30 cellular contexts compared by ENCODE assay signal in the genomic region with DNA sequence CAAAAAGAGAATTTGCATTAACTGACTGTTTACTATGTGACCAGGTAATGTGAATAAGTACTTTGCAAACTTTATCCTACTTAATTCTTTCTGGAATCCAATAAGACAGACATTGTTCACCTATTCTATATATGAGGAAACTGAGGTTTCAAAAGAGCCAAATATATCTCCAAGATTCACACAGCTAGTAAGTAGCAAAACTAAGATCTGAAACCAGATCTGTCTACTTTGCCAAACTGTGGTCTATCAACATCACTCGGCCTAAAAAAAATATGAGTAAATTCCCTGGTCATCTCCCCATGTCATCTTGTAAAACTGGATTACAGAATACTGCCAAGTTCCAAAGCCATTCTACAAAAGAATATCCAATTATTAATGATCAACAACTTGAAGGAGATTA. TPM values are rescaled to one million over a fixed set of nuclear protein-coding genes. Genes with fewer than 3 reads are reported as not detected.
A peak's percentile ranks its signal among the peaks of the same experiment; 100 is the strongest.
DNase-seq lines count a peak whose midpoint lies in the region; ATAC-seq and TF ChIP-seq lines count a peak whose summit lies in the region.
"Had no signal": no experiment of that assay in that cellular context is flagged by ENCODE, and none has a peak within 500 bp of the region (broad histone marks: within the 10 kb centered on the region; RNA-seq: fewer than 3 reads in every experiment).

No MANE protein-coding gene starts in this region.

- peaks cover 4% of the 10 kb centered on the region; the same call in 1 of the 2 replicates for H3F3A ChIP-seq in MM.1S (ENCODE audit: insufficient read depth, low read length)

- no peak overlapping the region for H3K4me3 Mint-ChIP-seq in activated naive CD4-positive, alpha-beta T cell treated with anti-CD3 and anti-CD28 coated beads for 36 hours
- H3K4me3 Mint-ChIP-seq in CD4-positive, alpha-beta memory T cell = no peak overlapping the region
- H3K4me3 Mint-ChIP-seq: activated naive CD8-positive, alpha-beta T cell treated with anti-CD3 and anti-CD28 coated beads, Interleukin-2, amount 50 U/mL, for 24 hours; IgD-negative memory B cell; immature natural killer cell; natural killer cell; stimulated activated naive CD8-positive, alpha-beta T cell treated with anti-CD3 and anti-CD28 coated beads, Interleukin-15, Interleukin-2, amounts not matched to agents 100 ng/mL and 50 ng/mL, for 24 hours had no signal

- peaks cover 3% of the 10 kb centered on the region for H3K36me3 Mint-ChIP-seq in activated naive CD4-positive, alpha-beta T cell treated with anti-CD3 and anti-CD28 coated beads for 36 hours (ENCODE audit: low read depth)
- peaks cover 9 to 12% of the 10 kb centered on the region in 2 donors for H3K36me3 Mint-ChIP-seq in CD4-positive, alpha-beta memory T cell
- H3K36me3 Mint-ChIP-seq: natural killer cell had no signal

- CTCF ChIA-PET in activated naive CD4-positive, alpha-beta T cell treated with anti-CD3 and anti-CD28 coated beads for 36 hours (lab: Charles Lee) = interaction anchor here (0.5 kb wide), 1 partner anchor 773 kb away, joined by 3 read pairs; no protein-coding TSS in a partner anchor
- CTCF ChIA-PET in CD4-positive, alpha-beta memory T cell (lab: Charles Lee; ENCODE audit: partially characterized antibody) = no interaction called here

- peaks cover 6% of the 10 kb centered on the region; the same call in 1 of the 2 replicates for H3K79me2 ChIP-seq in MM.1S (ENCODE audit: low read length)

- no peak overlapping the region for H3K4me3 ChIP-seq in MM.1S (ENCODE audit: low read length)
- no peak overlapping the region for H3K4me3 ChIP-seq in CD4-positive, alpha-beta memory T cell (ENCODE audit: low read length in 2 of 2)
- H3K4me3 ChIP-seq: A549, body of pancreas, left lung, MG63, tibial nerve had no signal

- peak overlapping the region; percentile 12; the same call in 1 of the 2 replicates for H3K4me2 ChIP-seq in MM.1S (ENCODE audit: low read depth, low read length)
- H3K4me2 ChIP-seq: A549 had no signal

- POLR2A ChIA-PET in CD4-positive, alpha-beta memory T cell (lab: Charles Lee; ENCODE audit: partially characterized antibody) = no interaction called here

- peak; percentile 66 for DNase-seq in MM.1S
- DNase-seq in AG08395 (ENCODE audit: low spot score) = no peak
- no peak for DNase-seq in occipital lobe (lab: John Stamatoyannopoulos, UW)
- no peak for DNase-seq in activated naive CD4-positive, alpha-beta T cell treated with anti-CD3 and anti-CD28 coated beads for 36 hours
- no peak for DNase-seq in CD4-positive, alpha-beta memory T cell
- DNase-seq: activated CD4-positive, alpha-beta T cell treated with anti-CD3 and anti-CD28 coated beads, Interleukin-2, amount 50 U/mL, for 1 hour; activated effector memory CD4-positive, alpha-beta T cell treated with Interleukin-2 at 50 U/mL for 16 hours; activated naive CD8-positive, alpha-beta T cell treated with anti-CD3 and anti-CD28 coated beads, Interleukin-2, amount 50 U/mL, for 24 hours; body of pancreas; COR-L47; DMS79; effector memory CD4-positive, alpha-beta T cell; foreskin keratinocyte; GOT3; immature natural killer cell; left lung; MG63; natural killer cell; stimulated activated CD4-positive, alpha-beta T cell treated with anti-CD3 and anti-CD28 coated beads, Interleukin-12 subunit alpha, Interleukin-12 subunit beta, amount 100 ng/mL, for 4 hours; stimulated activated CD4-positive, alpha-beta T cell treated with anti-CD3 and anti-CD28 coated beads, Interleukin-4, amount 100 ng/mL, for 4 hours; WERI-Rb-1 had no signal

- H3K4me1 ChIP-seq in MM.1S (ENCODE audit: low read length) = peaks cover 24% of the 10 kb centered on the region
- H3K4me1 ChIP-seq in CD4-positive, alpha-beta memory T cell (ENCODE audit: insufficient read depth, low read length) = no peaks in the 10 kb centered on the region
- H3K4me1 ChIP-seq: A549, body of pancreas, left lung had no signal

- no peak overlapping the region for H3K9ac ChIP-seq in MM.1S (ENCODE audit: low read length)

- no peak overlapping the region for H2AFZ ChIP-seq in MM.1S (ENCODE audit: low read length)

- H3K9me2 ChIP-seq in MM.1S (replicated peaks; ENCODE audit: insufficient read depth, low read length) = no peaks in the 10 kb centered on the region

- intact Hi-C loops in activated naive CD4-positive, alpha-beta T cell treated with anti-CD3 and anti-CD28 coated beads for 36 hours (cut with micrococcal nuclease) = no loop called here
- intact Hi-C loops in CD4-positive, alpha-beta memory T cell (cut with micrococcal nuclease) = no loop called here

- TF ChIP-seq CTCF in MM.1S (IDR thresholded peaks at IDR 0.05; ENCODE audit: low read length) = no peak

- H3K9me3 Mint-ChIP-seq in activated naive CD4-positive, alpha-beta T cell treated with anti-CD3 and anti-CD28 coated beads for 36 hours = no peaks in the 10 kb centered on the region
- no peaks in the 10 kb centered on the region for H3K9me3 Mint-ChIP-seq in CD4-positive, alpha-beta memory T cell
- H3K9me3 Mint-ChIP-seq: activated naive CD8-positive, alpha-beta T cell treated with anti-CD3 and anti-CD28 coated beads, Interleukin-2, amount 50 U/mL, for 24 hours; IgD-negative memory B cell; immature natural killer cell; natural killer cell; stimulated activated naive CD8-positive, alpha-beta T cell treated with anti-CD3 and anti-CD28 coated beads, Interleukin-15, Interleukin-2, amounts not matched to agents 100 ng/mL and 50 ng/mL, for 24 hours had no signal

- H3K4me1 Mint-ChIP-seq in activated naive CD4-positive, alpha-beta T cell treated with anti-CD3 and anti-CD28 coated beads for 36 hours (ENCODE audit: low read depth) = peaks cover 21% of the 10 kb centered on the region
- H3K4me1 Mint-ChIP-seq in CD4-positive, alpha-beta memory T cell = peaks cover 0 to 27% (median 9%) of the 10 kb centered on the region in 4 donors

- no peaks in the 10 kb centered on the region for H4K20me1 ChIP-seq in MM.1S (ENCODE audit: insufficient read depth, low read length)

- H3K9me3 ChIP-seq in MM.1S (replicated peaks; ENCODE audit: insufficient read depth, low read length) = no peaks in the 10 kb centered on the region
- H3K9me3 ChIP-seq in CD4-positive, alpha-beta memory T cell (ENCODE audit: control insufficient read depth in 1 of 2, low read length in 2 of 2) = no peaks in the 10 kb centered on the region
- H3K9me3 ChIP-seq: A549, body of pancreas, left lung, MG63, tibial nerve had no signal

- H3K27me3 Mint-ChIP-seq in activated naive CD4-positive, alpha-beta T cell treated with anti-CD3 and anti-CD28 coated beads for 36 hours (ENCODE audit: low read depth) = no peaks in the 10 kb centered on the region
- no peaks in the 10 kb centered on the region for H3K27me3 Mint-ChIP-seq in CD4-positive, alpha-beta memory T cell
- H3K27me3 Mint-ChIP-seq: activated naive CD8-positive, alpha-beta T cell treated with anti-CD3 and anti-CD28 coated beads, Interleukin-2, amount 50 U/mL, for 24 hours; IgD-negative memory B cell; stimulated activated naive CD8-positive, alpha-beta T cell treated with anti-CD3 and anti-CD28 coated beads, Interleukin-15, Interleukin-2, amounts not matched to agents 100 ng/mL and 50 ng/mL, for 24 hours had no signal

- no peaks in the 10 kb centered on the region for H3K36me3 ChIP-seq in MM.1S (replicated peaks; ENCODE audit: insufficient read depth, low read length)
- no peaks in the 10 kb centered on the region for H3K36me3 ChIP-seq in CD4-positive, alpha-beta memory T cell (ENCODE audit: insufficient read depth, low read length)
- H3K36me3 ChIP-seq: MG63, tibial nerve, WERI-Rb-1 had no signal

- H3K27ac ChIP-seq in MM.1S (ENCODE audit: low read length) = no peak overlapping the region
- H3K27ac ChIP-seq in CD4-positive, alpha-beta memory T cell (ENCODE audit: low read depth, low read length) = no peak overlapping the region
- H3K27ac ChIP-seq: A549, body of pancreas, foreskin keratinocyte, left lung, RWPE1, tibial nerve, WERI-Rb-1 had no signal

- ATAC-seq in GM18498 (IDR thresholded peaks at IDR 0.05; ENCODE audit: unreplicated experiment) (peak; percentile 39), GM21381 (IDR thresholded peaks at IDR 0.05; ENCODE audit: unreplicated experiment) (peak; percentile 39), HG02885 (IDR thresholded peaks at IDR 0.05; ENCODE audit: poor library complexity, unreplicated experiment) (peak; percentile 41)
- ATAC-seq: A549; activated naive CD8-positive, alpha-beta T cell treated with anti-CD3 and anti-CD28 coated beads, Interleukin-2, amount 50 U/mL, for 24 hours; body of pancreas; foreskin keratinocyte; left lung; natural killer cell; SK-N-SH treated with all-trans-retinoic acid at 6 μM for 48 hours had no signal

- H3K27me3 ChIP-seq in MM.1S (replicated peaks; ENCODE audit: insufficient read depth, low read length) = no peaks in the 10 kb centered on the region
- H3K27me3 ChIP-seq in CD4-positive, alpha-beta memory T cell (ENCODE audit: insufficient read depth, low read length) = no peaks in the 10 kb centered on the region
- H3K27me3 ChIP-seq: body of pancreas, foreskin keratinocyte, left lung, MG63, tibial nerve had no signal

- no peak overlapping the region for H3K27ac Mint-ChIP-seq in activated naive CD4-positive, alpha-beta T cell treated with anti-CD3 and anti-CD28 coated beads for 36 hours
- H3K27ac Mint-ChIP-seq in CD4-positive, alpha-beta memory T cell = no peak overlapping the region
- H3K27ac Mint-ChIP-seq: activated naive CD8-positive, alpha-beta T cell treated with anti-CD3 and anti-CD28 coated beads, Interleukin-2, amount 50 U/mL, for 24 hours; IgD-negative memory B cell; natural killer cell; stimulated activated naive CD8-positive, alpha-beta T cell treated with anti-CD3 and anti-CD28 coated beads, Interleukin-15, Interleukin-2, amounts not matched to agents 100 ng/mL and 50 ng/mL, for 24 hours had no signal

RNA-seq across cellular contexts. Expression of a gene that starts 52.8 kb away (rescaled TPM):
- total RNA-seq in occipital lobe = 41.5 TPM
- 10 to 100 TPM; 23.5 to 26.5 TPM for total RNA-seq in activated naive CD4-positive, alpha-beta T cell treated with anti-CD3 and anti-CD28 coated beads for 36 hours
- total RNA-seq in CD4-positive, alpha-beta memory T cell = 10 to 100 TPM; 14.8 to 15.7 TPM
- polyA plus RNA-seq in CD4-positive, alpha-beta memory T cell = 10 to 100 TPM; 35.4 to 40.1 TPM

RNA-seq across cellular contexts. Expression of a gene that starts 52.9 kb away (rescaled TPM):
- total RNA-seq in occipital lobe = 137 TPM
- 100 to 1,000 TPM; 164 to 174 TPM for total RNA-seq in activated naive CD4-positive, alpha-beta T cell treated with anti-CD3 and anti-CD28 coated beads for 36 hours
- 10 to 100 TPM; 67.9 to 71.4 TPM for total RNA-seq in CD4-positive, alpha-beta memory T cell
- 10 to 100 TPM; 63.8 to 69.1 TPM for polyA plus RNA-seq in CD4-positive, alpha-beta memory T cell
